16 cellular contexts compared by ENCODE assay signal in the genomic region with DNA sequence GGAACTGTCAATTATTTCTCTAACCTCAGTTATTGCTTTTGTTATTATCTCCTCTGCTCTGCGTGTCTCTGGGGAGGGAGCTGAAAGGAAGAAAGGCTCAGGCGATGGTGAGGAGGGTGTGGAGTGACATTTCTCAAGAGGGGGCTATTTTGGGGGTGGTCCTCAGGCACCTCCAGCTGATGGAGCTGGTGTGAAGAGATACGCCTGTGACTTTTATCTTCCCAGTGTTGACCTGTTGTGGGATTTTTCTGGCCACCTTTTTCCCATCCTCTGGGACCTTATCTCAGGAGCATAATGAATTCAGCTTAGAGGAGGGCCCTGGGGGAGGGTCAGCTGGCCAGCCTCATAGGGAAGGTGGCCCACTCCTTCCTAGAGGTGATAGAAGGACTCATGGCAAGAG. TPM values are rescaled to one million over a fixed set of nuclear protein-coding genes. Genes with fewer than 3 reads are reported as not detected.
DNase-seq lines count a peak whose midpoint lies in the region; ATAC-seq and TF ChIP-seq lines count a peak whose summit lies in the region.
"Had no signal": no experiment of that assay in that cellular context is flagged by ENCODE, and none has a peak within 500 bp of the region (broad histone marks: within the 10 kb centered on the region; RNA-seq: fewer than 3 reads in every experiment).

No MANE protein-coding gene starts in this region.

- H3K27me3 Mint-ChIP-seq in endodermal cell (ENCODE audit: insufficient read depth) = peaks cover 14% of the 10 kb centered on the region

- no peak overlapping the region for H3K9ac ChIP-seq in endodermal cell (ENCODE audit: extremely low read depth, low read length, poor library complexity, severe bottlenecking)
- no peak overlapping the region for H3K9ac ChIP-seq in neuronal stem cell (ENCODE audit: low read depth, low read length, poor library complexity)
- H3K9ac ChIP-seq: BLaER1 treated with 17β-estradiol and CSF1 and Interleukin-3, amounts not matched to agents 10 nM and 100 nM had no signal

- H3K4me1 ChIP-seq in cardiac muscle cell (ENCODE audit: low read depth) (peaks cover 27% of the 10 kb centered on the region), endodermal cell (ENCODE audit: control insufficient read depth, insufficient read depth, low read length) (peaks cover 18% of the 10 kb centered on the region), neuronal stem cell (ENCODE audit: control insufficient read depth in 2 of 2, insufficient read depth in 1 of 2, low read depth in 1 of 2, low read length in 2 of 2) (peaks cover 0 to 14% of the 10 kb centered on the region in 2 donors), tibial nerve (no peaks in the 10 kb centered on the region)

- no peak overlapping the region for H2AFZ ChIP-seq in neuronal stem cell (ENCODE audit: low read length)

- H3K79me1 ChIP-seq in neuronal stem cell (ENCODE audit: low read depth, low read length) = no peaks in the 10 kb centered on the region

- TF ChIP-seq CTCF in cardiac muscle cell (IDR thresholded peaks at IDR 0.05; ENCODE audit: low read depth, low read length) (no peak), endodermal cell (conservative IDR thresholded peaks at IDR 0.05) (no peak), tibial nerve (IDR thresholded peaks at IDR 0.05) (no peak)

- peak overlapping the region; percentile 14 for H3K27ac Mint-ChIP-seq in endodermal cell
- H3K27ac Mint-ChIP-seq: CD4-positive, CD25-positive, alpha-beta regulatory T cell had no signal

- H3K9me3 ChIP-seq in cardiac muscle cell (ENCODE audit: low read depth) (no peaks in the 10 kb centered on the region), endodermal cell (ENCODE audit: control insufficient read depth, low read length) (no peaks in the 10 kb centered on the region), neuronal stem cell (replicated peaks in 1 of 2; ENCODE audit: control insufficient read depth in 2 of 2, insufficient read depth in 1 of 2, low read depth in 1 of 2, low read length in 2 of 2) (no peaks in the 10 kb centered on the region), tibial nerve (no peaks in the 10 kb centered on the region)
- H3K9me3 ChIP-seq: BLaER1 treated with 17β-estradiol and CSF1 and Interleukin-3, amounts not matched to agents 10 nM and 100 nM had no signal

- H3K4me1 Mint-ChIP-seq in endodermal cell = peaks cover 47% of the 10 kb centered on the region
- H3K4me1 Mint-ChIP-seq: CD4-positive, CD25-positive, alpha-beta regulatory T cell had no signal

- no peak for TF ChIP-seq POLR2A in tibial nerve (IDR thresholded peaks at IDR 0.05)

- no peak overlapping the region for H3K14ac ChIP-seq in neuronal stem cell (ENCODE audit: low read length)

- H3K27ac ChIP-seq in cardiac muscle cell (peak overlapping the region; percentile 25), endodermal cell (ENCODE audit: low read depth, low read length) (no peak overlapping the region), neuronal stem cell (replicated peaks; ENCODE audit: low read length) (no peak overlapping the region), tibial nerve (no peak overlapping the region), caudate nucleus (ENCODE audit: low read depth, low read length) (no peak overlapping the region)
- H3K27ac ChIP-seq: BLaER1 treated with 17β-estradiol and CSF1 and Interleukin-3, amounts not matched to agents 10 nM and 100 nM; HL-60 had no signal

- peak overlapping the region; percentile 54 for H3K18ac ChIP-seq in neuronal stem cell (ENCODE audit: low read length)

- H3K27me3 ChIP-seq in cardiac muscle cell (no peaks in the 10 kb centered on the region), endodermal cell (ENCODE audit: control insufficient read depth, insufficient read depth, low read length, poor library complexity, severe bottlenecking) (no peaks in the 10 kb centered on the region), neuronal stem cell (ENCODE audit: control insufficient read depth in 3 of 3, insufficient read depth in 3 of 3, low read depth in 1 of 3, low read length in 3 of 3) (peaks cover 0 to 5% (median 0%) of the 10 kb centered on the region in 3 experiments), tibial nerve (no peaks in the 10 kb centered on the region)
- H3K27me3 ChIP-seq: BLaER1 treated with 17β-estradiol and CSF1 and Interleukin-3, amounts not matched to agents 10 nM and 100 nM had no signal

- H3K4ac ChIP-seq in neuronal stem cell (ENCODE audit: low read length) = no peak overlapping the region

- peak; percentile 65 for DNase-seq in NCI-H345 (lab: John Stamatoyannopoulos, UW)
- DNase-seq in NCI-H345 treated with DMSO at 0.1 percent for 48 hours (lab: John Stamatoyannopoulos, UW; ENCODE audit: unreplicated experiment) = no peak
- DNase-seq in cardiac muscle cell (ENCODE audit: low read depth in 1 of 2, low spot score in 1 of 2) = no peak
- DNase-seq in Right ventricle myocardium superior = no peak
- peak; percentile 66 for DNase-seq in endodermal cell
- no peak for DNase-seq in neuronal stem cell (ENCODE audit: low spot score)
- no peak for DNase-seq in tibial nerve (ENCODE audit: low spot score in 2 of 2)
- no peak for DNase-seq in caudate nucleus (lab: John Stamatoyannopoulos, UW)
- DNase-seq: ACHN; CD4-positive, CD25-positive, alpha-beta regulatory T cell; DMS53; GF-D8 had no signal

- H2BK120ac ChIP-seq in neuronal stem cell (ENCODE audit: low read depth, low read length) = no peak overlapping the region

- H3K36me3 ChIP-seq in cardiac muscle cell (no peaks in the 10 kb centered on the region), endodermal cell (ENCODE audit: control insufficient read depth, insufficient read depth, low read length) (no peaks in the 10 kb centered on the region), neuronal stem cell (replicated peaks in 1 of 2; ENCODE audit: control insufficient read depth in 2 of 2, insufficient read depth in 2 of 2, low read length in 2 of 2) (no peaks in the 10 kb centered on the region), tibial nerve (no peaks in the 10 kb centered on the region)
- H3K36me3 ChIP-seq: BLaER1 treated with 17β-estradiol and CSF1 and Interleukin-3, amounts not matched to agents 10 nM and 100 nM had no signal

- 53% methylated on average over 3 of the region's 3 CpGs; no CpG with 5 or more reads in 1 of the 2 experiments for WGBS in endodermal cell (ENCODE audit: insufficient coverage in 1 of 2, insufficient read length in 1 of 2), 2 experiments
- no CpG with 5 or more reads among the region's 3 CpGs for WGBS in neuronal stem cell (ENCODE audit: extremely low coverage in 2 of 2, insufficient read length in 2 of 2, insufficient replicate concordance in 1 of 2), 2 donors
- 58 to 59% methylated on average over 3 of the region's 3 CpGs for WGBS in tibial nerve, 2 donors

- ATAC-seq in Right ventricle myocardium superior (ENCODE audit: poor library complexity) = no peak
- ATAC-seq: HCT116 had no signal

- no peak overlapping the region for H2BK12ac ChIP-seq in neuronal stem cell (ENCODE audit: low read length)

- intact Hi-C loops in Right ventricle myocardium superior (cut with DNase I) = no loop called here

- H3K23ac ChIP-seq in neuronal stem cell (ENCODE audit: low read depth, low read length, poor library complexity) = no peak overlapping the region

- no peak overlapping the region for H2AK5ac ChIP-seq in neuronal stem cell (ENCODE audit: low read depth, low read length)

- H2BK15ac ChIP-seq in neuronal stem cell (ENCODE audit: low read length) = no peak overlapping the region

- no peak overlapping the region for H3K4me2 ChIP-seq in neuronal stem cell (ENCODE audit: insufficient read depth, low read length, poor library complexity, severe bottlenecking)
- H3K4me2 ChIP-seq: BLaER1 treated with 17β-estradiol and CSF1 and Interleukin-3, amounts not matched to agents 10 nM and 100 nM had no signal

- no peak overlapping the region for H4K91ac ChIP-seq in neuronal stem cell (ENCODE audit: low read depth, low read length, poor library complexity)

- H2BK5ac ChIP-seq in neuronal stem cell (ENCODE audit: low read length) = no peak overlapping the region

- H4K8ac ChIP-seq in neuronal stem cell (ENCODE audit: low read depth, low read length) = no peak overlapping the region

- H3K36me3 Mint-ChIP-seq in endodermal cell (ENCODE audit: low read depth) = no peaks in the 10 kb centered on the region
- H3K36me3 Mint-ChIP-seq: CD4-positive, CD25-positive, alpha-beta regulatory T cell had no signal

- TF ChIP-seq EP300 in tibial nerve (IDR thresholded peaks at IDR 0.05) = no peak

- H3K4me3 ChIP-seq in cardiac muscle cell = no peak overlapping the region
- H3K4me3 ChIP-seq in endodermal cell (ENCODE audit: low read length) = no peak overlapping the region
- no peak overlapping the region for H3K4me3 ChIP-seq in neuronal stem cell (ENCODE audit: low read length in 2 of 2)
- no peak overlapping the region for H3K4me3 ChIP-seq in tibial nerve
- H3K4me3 ChIP-seq: BLaER1 treated with 17β-estradiol and CSF1 and Interleukin-3, amounts not matched to agents 10 nM and 100 nM had no signal

- no peaks in the 10 kb centered on the region for H3K9me3 Mint-ChIP-seq in endodermal cell
- H3K9me3 Mint-ChIP-seq: CD4-positive, CD25-positive, alpha-beta regulatory T cell had no signal

- peak overlapping the region; percentile 13 for H3K4me3 Mint-ChIP-seq in endodermal cell
- H3K4me3 Mint-ChIP-seq: CD4-positive, CD25-positive, alpha-beta regulatory T cell had no signal

RNA-seq across cellular contexts. Expression of gene KCNA5, which starts 26.4 kb away (rescaled TPM):
- total RNA-seq in cardiac muscle cell = 5.1 TPM in 2 replicates
- 1.4 and 5.4 TPM in 2 replicates for polyA plus RNA-seq in cardiac muscle cell
- 3.1 TPM for total RNA-seq in Right ventricle myocardium superior
- not detected for total RNA-seq in endodermal cell
- 0.75 TPM for polyA plus RNA-seq in endodermal cell (2013, experiment 1 of 2)
- 0.66 TPM for polyA plus RNA-seq in endodermal cell (2013, experiment 2 of 2)
- 0.21 TPM for polyA plus RNA-seq in neuronal stem cell (2013, experiment 1 of 2)
- 0.28 TPM for polyA plus RNA-seq in neuronal stem cell (2013, experiment 2 of 2)
- total RNA-seq in tibial nerve = 1 to 10 TPM in 2 of 4 donors, under 1 TPM in 2; 0.84 to 3.7 (median 1.5) TPM
- total RNA-seq: A172; CD4-positive, CD25-positive, alpha-beta regulatory T cell had no signal
- polyA plus RNA-seq: CD4-positive, CD25-positive, alpha-beta regulatory T cell had no signal

Comparison
In these comparisons a context has a peak if more than half of its experiments do, and no peak if none do; other contexts are left out.
1. DNase-seq: peak in NCI-H345 (single experiment) and endodermal cell (single experiment); none in NCI-H345 treated with DMSO at 0.1 percent for 48 hours (single experiment), cardiac muscle cell (0 of 2), Right ventricle myocardium superior (single experiment), neuronal stem cell (single experiment), tibial nerve (0 of 2) and caudate nucleus (0 of 61).